In the genomic region with DNA sequence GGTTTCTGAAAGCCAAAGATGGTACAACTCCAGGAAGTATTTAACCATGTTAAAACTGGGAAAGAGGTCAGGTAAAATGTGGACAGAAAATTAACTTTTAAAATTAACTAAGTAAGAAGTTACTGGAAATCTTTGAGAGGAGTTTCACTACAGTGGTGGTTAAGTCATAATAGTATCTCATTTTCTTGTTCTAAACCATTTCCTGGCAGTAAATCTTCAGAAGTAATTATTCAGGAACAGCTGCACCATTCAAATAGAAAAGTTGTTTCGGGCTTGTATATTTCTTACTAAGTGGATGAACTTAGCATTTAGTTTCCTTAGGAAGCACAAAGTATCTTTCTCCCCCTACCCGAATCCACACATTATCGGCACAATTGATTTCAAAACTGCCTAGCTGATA, we compare ENCODE assay signal across 24 cellular contexts. TPM values are rescaled to one million over a fixed set of nuclear protein-coding genes. Genes with fewer than 3 reads are reported as not detected.
A peak's percentile ranks its signal among the peaks of the same experiment; 100 is the strongest.
DNase-seq lines count a peak whose midpoint lies in the region; ATAC-seq, FAIRE-seq and TF ChIP-seq lines count a peak whose summit lies in the region.
"Had no signal": no experiment of that assay in that cellular context is flagged by ENCODE, and none has a peak within 500 bp of the region (broad histone marks: within the 10 kb centered on the region; RNA-seq: fewer than 3 reads in every experiment).

No MANE protein-coding gene starts in this region.

- no peaks in the 10 kb centered on the region for H3K4me1 ChIP-seq in GM12878 (ENCODE audit: control insufficient read depth, insufficient read depth, low read length)
- H3K4me1 ChIP-seq: A549, BE2C, Peyer's patch had no signal

- RAD21 ChIA-PET in GM12878 (lab: Charles Lee; ENCODE audit: unreplicated experiment), result no interaction called here

- POLR2A ChIA-PET in activated CD8-positive, alpha-beta T cell treated with anti-CD3 and anti-CD28 coated beads for 36 hours (lab: Charles Lee), result no interaction called here
- POLR2A ChIA-PET in activated CD8-positive, alpha-beta T cell treated with anti-CD3 and anti-CD28 coated beads, Interleukin-2, amount 10 ng/mL, durations not matched to agents 7 days and 5 days (lab: Charles Lee), result no interaction called here
- POLR2A ChIA-PET in GM12878 (lab: Charles Lee), result interaction anchor here (0.8 kb wide), 1 partner anchor 436 kb away, joined by 3 read pairs; the partner anchor contains the start of gene TMEM209
- POLR2A ChIA-PET in naive thymus-derived CD8-positive, alpha-beta T cell (lab: Charles Lee), result interaction anchor here (0.7 kb wide), 2 partner anchors 17 to 29 kb away, joined by 3 to 5 read pairs; no protein-coding TSS in a partner anchor

- intact Hi-C loops in activated CD8-positive, alpha-beta T cell treated with anti-CD3 and anti-CD28 coated beads for 36 hours (cut with micrococcal nuclease), result no loop called here
- intact Hi-C loops in natural killer cell (cut with micrococcal nuclease), result no loop called here
- intact Hi-C loops in GM12878 (cut with micrococcal nuclease; ENCODE audit: unreplicated experiment), result no loop called here

- H3K9ac ChIP-seq in GM12878 (ENCODE audit: control insufficient read depth, insufficient read depth, low read length), result no peak overlapping the region

- ATAC-seq in activated CD8-positive, alpha-beta T cell treated with anti-CD3 and anti-CD28 coated beads for 36 hours, result no peak
- no peak for ATAC-seq in activated CD8-positive, alpha-beta T cell treated with anti-CD3 and anti-CD28 coated beads, Interleukin-2, amount 10 ng/mL, durations not matched to agents 7 days and 5 days
- ATAC-seq in natural killer cell treated with Interleukin-12 subunit alpha and Interleukin-12 subunit beta and Interleukin-15 and Interleukin-18, amount 100 ng/mL, for 72 hours, result peak in 1 of 2 donors; percentile 59
- ATAC-seq in natural killer cell (no peak), GM12878 (no peak)
- ATAC-seq in naive thymus-derived CD8-positive, alpha-beta T cell, result no peak
- ATAC-seq: A549 had no signal

- no TSS peak for BruUV-seq in GM12878 (replicated peaks; lab: Mats Ljungman, UMichigan)

- H3K9me3 ChIP-seq in GM12878 (replicated peaks; ENCODE audit: control insufficient read depth, insufficient read depth, low read length), result no peaks in the 10 kb centered on the region; the same call in 2 of the 3 replicates
- H3K9me3 ChIP-seq: BE2C, Peyer's patch had no signal

- DNase-seq in activated CD8-positive, alpha-beta T cell treated with anti-CD3 and anti-CD28 coated beads for 36 hours, result no peak
- no peak for DNase-seq in activated CD8-positive, alpha-beta T cell treated with anti-CD3 and anti-CD28 coated beads, Interleukin-2, amount 10 ng/mL, durations not matched to agents 7 days and 5 days
- DNase-seq in natural killer cell treated with Interleukin-12 subunit alpha and Interleukin-12 subunit beta and Interleukin-15 and Interleukin-18, amount 100 ng/mL, for 72 hours (ENCODE audit: low spot score), result no peak
- no peak for DNase-seq in natural killer cell
- DNase-seq in GM12878 (ENCODE audit: low read depth, low spot score), result no peak
- DNase-seq in naive thymus-derived CD8-positive, alpha-beta T cell, result no peak
- no peak for DNase-seq in NCI-H128 (lab: John Stamatoyannopoulos, UW; ENCODE audit: unreplicated experiment)
- DNase-seq: BE2C, DMS53, GDM1, GOT3, HCEC 1CT, Kasumi-1, MG63, NCI-H1417 treated with DMSO at 0.1 percent for 48 hours, NCI-H187, NCI-H2107, NCI-H2227 treated with DMSO at 0.1 percent for 48 hours, NCI-H510A treated with DMSO at 0.1 percent for 48 hours, NCI-H748 treated with DMSO at 0.1 percent for 48 hours, Peyer's patch had no signal

- no peak for FAIRE-seq in GM12878 (lab: Jason Lieb, UNC)
- FAIRE-seq: A549, D721Med had no signal

- 36% methylated on average over 3 of the region's 3 CpGs for WGBS in GM12878 (ENCODE audit: insufficient coverage, insufficient replicate concordance, low lambda C conversion rate, missing lambda C conversion rate)

- peaks cover 34% of the 10 kb centered on the region for H3K36me3 Mint-ChIP-seq in activated CD8-positive, alpha-beta T cell treated with anti-CD3 and anti-CD28 coated beads for 36 hours (ENCODE audit: low read depth)
- H3K36me3 Mint-ChIP-seq in activated CD8-positive, alpha-beta T cell treated with anti-CD3 and anti-CD28 coated beads, Interleukin-2, amount 10 ng/mL, durations not matched to agents 7 days and 5 days (ENCODE audit: low read depth), result peaks cover 16% of the 10 kb centered on the region
- peaks cover 31% of the 10 kb centered on the region for H3K36me3 Mint-ChIP-seq in natural killer cell treated with Interleukin-12 subunit alpha and Interleukin-12 subunit beta and Interleukin-15 and Interleukin-18, amount 100 ng/mL, for 72 hours
- H3K36me3 Mint-ChIP-seq in natural killer cell, result peaks cover 18% of the 10 kb centered on the region
- H3K36me3 Mint-ChIP-seq in naive thymus-derived CD8-positive, alpha-beta T cell, result peaks cover 32 to 59% (median 35%) of the 10 kb centered on the region in 3 donors

- H4K20me1 ChIP-seq in GM12878 (ENCODE audit: control insufficient read depth, insufficient read depth), result no peaks in the 10 kb centered on the region

- no peak overlapping the region for H2AFZ ChIP-seq in GM12878 (ENCODE audit: control insufficient read depth, low read depth, low read length)

- peaks cover 5% of the 10 kb centered on the region for H3K9me3 Mint-ChIP-seq in activated CD8-positive, alpha-beta T cell treated with anti-CD3 and anti-CD28 coated beads for 36 hours
- H3K9me3 Mint-ChIP-seq in activated CD8-positive, alpha-beta T cell treated with anti-CD3 and anti-CD28 coated beads, Interleukin-2, amount 10 ng/mL, durations not matched to agents 7 days and 5 days (ENCODE audit: insufficient read depth), result peaks cover 4% of the 10 kb centered on the region
- H3K9me3 Mint-ChIP-seq in natural killer cell treated with Interleukin-12 subunit alpha and Interleukin-12 subunit beta and Interleukin-15 and Interleukin-18, amount 100 ng/mL, for 72 hours, result peaks cover 9% of the 10 kb centered on the region
- H3K9me3 Mint-ChIP-seq in natural killer cell, result peaks cover 3 to 7% of the 10 kb centered on the region in 2 donors
- H3K9me3 Mint-ChIP-seq in naive thymus-derived CD8-positive, alpha-beta T cell, result peaks cover 0 to 17% (median 8%) of the 10 kb centered on the region in 9 donors

- CTCF ChIA-PET in activated CD8-positive, alpha-beta T cell treated with anti-CD3 and anti-CD28 coated beads for 36 hours (lab: Charles Lee), result no interaction called here
- CTCF ChIA-PET in activated CD8-positive, alpha-beta T cell treated with anti-CD3 and anti-CD28 coated beads, Interleukin-2, amount 10 ng/mL, durations not matched to agents 7 days and 5 days (lab: Charles Lee), result interaction anchor here (1.2 kb wide), 1 partner anchor 21 kb away, joined by 3 read pairs; no protein-coding TSS in a partner anchor
- CTCF ChIA-PET in GM12878 (lab: Yijun Ruan, JAX), result interaction anchor here (0.6 kb wide), 1 partner anchor 211 kb away, joined by 4 read pairs; no protein-coding TSS in a partner anchor

- no peaks in the 10 kb centered on the region for H3K27me3 Mint-ChIP-seq in activated CD8-positive, alpha-beta T cell treated with anti-CD3 and anti-CD28 coated beads for 36 hours
- no peaks in the 10 kb centered on the region for H3K27me3 Mint-ChIP-seq in activated CD8-positive, alpha-beta T cell treated with anti-CD3 and anti-CD28 coated beads, Interleukin-2, amount 10 ng/mL, durations not matched to agents 7 days and 5 days (ENCODE audit: low read depth)
- no peaks in the 10 kb centered on the region for H3K27me3 Mint-ChIP-seq in natural killer cell treated with Interleukin-12 subunit alpha and Interleukin-12 subunit beta and Interleukin-15 and Interleukin-18, amount 100 ng/mL, for 72 hours
- H3K27me3 Mint-ChIP-seq in natural killer cell (ENCODE audit: low read depth in 2 of 2), result no peaks in the 10 kb centered on the region
- no peaks in the 10 kb centered on the region for H3K27me3 Mint-ChIP-seq in naive thymus-derived CD8-positive, alpha-beta T cell

- TF ChIP-seq EP300 in GM12878 (IDR thresholded peaks at IDR 0.05; ENCODE audit: borderline replicate concordance in 1 of 2, control insufficient read depth in 1 of 2, low read depth in 2 of 2, low read length in 2 of 2), result no peak

- peak overlapping the region; percentile 50 for H3K27ac Mint-ChIP-seq in activated CD8-positive, alpha-beta T cell treated with anti-CD3 and anti-CD28 coated beads for 36 hours
- no peak overlapping the region for H3K27ac Mint-ChIP-seq in activated CD8-positive, alpha-beta T cell treated with anti-CD3 and anti-CD28 coated beads, Interleukin-2, amount 10 ng/mL, durations not matched to agents 7 days and 5 days
- H3K27ac Mint-ChIP-seq in natural killer cell treated with Interleukin-12 subunit alpha and Interleukin-12 subunit beta and Interleukin-15 and Interleukin-18, amount 100 ng/mL, for 72 hours, result peak overlapping the region in 1 of 2 donors; percentile 57
- H3K27ac Mint-ChIP-seq in natural killer cell, result no peak overlapping the region
- no peak overlapping the region for H3K27ac Mint-ChIP-seq in naive thymus-derived CD8-positive, alpha-beta T cell

- in situ Hi-C loops in GM12878 (cut with MboI), result no loop called here

- no peak overlapping the region for H3K27ac ChIP-seq in GM12878 (ENCODE audit: control insufficient read depth, insufficient read depth)
- H3K27ac ChIP-seq: A549, Peyer's patch had no signal

- TF ChIP-seq RAD21 in GM12878 (IDR thresholded peaks at IDR 0.05; ENCODE audit: insufficient read depth, low read depth, low read length), result no peak

- H3K4me1 Mint-ChIP-seq in activated CD8-positive, alpha-beta T cell treated with anti-CD3 and anti-CD28 coated beads for 36 hours (ENCODE audit: low read depth), result peaks cover 13% of the 10 kb centered on the region
- peaks cover 14% of the 10 kb centered on the region for H3K4me1 Mint-ChIP-seq in activated CD8-positive, alpha-beta T cell treated with anti-CD3 and anti-CD28 coated beads, Interleukin-2, amount 10 ng/mL, durations not matched to agents 7 days and 5 days (ENCODE audit: low read depth)
- H3K4me1 Mint-ChIP-seq in natural killer cell treated with Interleukin-12 subunit alpha and Interleukin-12 subunit beta and Interleukin-15 and Interleukin-18, amount 100 ng/mL, for 72 hours (ENCODE audit: low read depth in 2 of 2), result peaks cover 3 to 13% of the 10 kb centered on the region in 2 donors
- no peaks in the 10 kb centered on the region for H3K4me1 Mint-ChIP-seq in natural killer cell
- no peaks in the 10 kb centered on the region for H3K4me1 Mint-ChIP-seq in naive thymus-derived CD8-positive, alpha-beta T cell

- H3K36me3 ChIP-seq in GM12878 (ENCODE audit: control insufficient read depth in 2 of 2, insufficient read depth in 2 of 2, low read length in 1 of 2), result no peaks in the 10 kb centered on the region; a peak in 1 of 4 replicates
- H3K36me3 ChIP-seq: BE2C, MG63, Peyer's patch had no signal

- no peak for TF ChIP-seq POLR2A in GM12878 (IDR thresholded peaks at IDR 0.05; ENCODE audit: low read depth, low read length)

- no peaks in the 10 kb centered on the region for H3K27me3 ChIP-seq in GM12878 (replicated peaks in 1 of 2; ENCODE audit: control insufficient read depth in 2 of 2, insufficient read depth in 2 of 2, low read length in 1 of 2)
- H3K27me3 ChIP-seq: BE2C, MG63, Peyer's patch had no signal

- H3K79me2 ChIP-seq in GM12878 (ENCODE audit: control insufficient read depth, insufficient read depth, low read length), result no peaks in the 10 kb centered on the region

- SMC1A ChIA-PET in GM12878 (lab: Charles Lee; ENCODE audit: uncharacterized antibody, unreplicated experiment), result interaction anchor here (0.6 to 1.3 kb wide), 3 partner anchors 14 to 480 kb away, joined by 3 to 5 read pairs (median 3); no protein-coding TSS in a partner anchor

- no peak overlapping the region for H3K4me3 Mint-ChIP-seq in activated CD8-positive, alpha-beta T cell treated with anti-CD3 and anti-CD28 coated beads for 36 hours
- no peak overlapping the region for H3K4me3 Mint-ChIP-seq in activated CD8-positive, alpha-beta T cell treated with anti-CD3 and anti-CD28 coated beads, Interleukin-2, amount 10 ng/mL, durations not matched to agents 7 days and 5 days
- peak overlapping the region; percentile 58 for H3K4me3 Mint-ChIP-seq in natural killer cell treated with Interleukin-12 subunit alpha and Interleukin-12 subunit beta and Interleukin-15 and Interleukin-18, amount 100 ng/mL, for 72 hours
- H3K4me3 Mint-ChIP-seq in natural killer cell, result no peak overlapping the region
- H3K4me3 Mint-ChIP-seq in naive thymus-derived CD8-positive, alpha-beta T cell, result no peak overlapping the region

- no peak overlapping the region for H3K4me3 ChIP-seq in GM12878
- H3K4me3 ChIP-seq: A549, MG63, Peyer's patch had no signal

- TF ChIP-seq CTCF in activated CD8-positive, alpha-beta T cell treated with anti-CD3 and anti-CD28 coated beads for 36 hours (IDR thresholded peaks at IDR 0.05), result no peak
- TF ChIP-seq CTCF in natural killer cell (IDR thresholded peaks at IDR 0.05), result no peak
- no peak for TF ChIP-seq CTCF in GM12878 (IDR thresholded peaks at IDR 0.05 in 2 of 3, conservative IDR thresholded peaks at IDR 0.05 in 1 of 3; ENCODE audit: control insufficient read depth in 2 of 3, extremely low read depth in 1 of 3, insufficient read depth in 1 of 3, low read depth in 3 of 3, low read length in 3 of 3)

- no peak overlapping the region for H3K4me2 ChIP-seq in GM12878 (ENCODE audit: control insufficient read depth, insufficient read depth)
- H3K4me2 ChIP-seq: A549 had no signal

RNA-seq across cellular contexts. Expression of gene COPG2, which starts 27.1 kb away (rescaled TPM):
- total RNA-seq in activated CD8-positive, alpha-beta T cell treated with anti-CD3 and anti-CD28 coated beads for 36 hours, result 10 to 100 TPM; 23.8 to 25.1 TPM
- 10 to 100 TPM; 14.1 to 14.6 TPM for total RNA-seq in activated CD8-positive, alpha-beta T cell treated with anti-CD3 and anti-CD28 coated beads, Interleukin-2, amount 10 ng/mL, durations not matched to agents 7 days and 5 days
- 10 to 100 TPM; 10.3 to 11.3 TPM for total RNA-seq in natural killer cell treated with Interleukin-12 subunit alpha and Interleukin-12 subunit beta and Interleukin-15 and Interleukin-18, amount 100 ng/mL, for 72 hours
- total RNA-seq in natural killer cell (1 to 10 TPM; 6.6 to 9.1 (median 8.9) TPM), GM12878 (2014; rRNA removed) (17.7 and 20.7 TPM in 2 replicates), GM12878 (2014; rRNA removed; fragmentation: Illumina TruSeq; extraction: Trizol) (15.7 and 16.6 TPM in 2 replicates), GM12878 (2021) (23.8 and 25.2 TPM in 2 replicates)
- 24.2 and 25.2 TPM in 2 replicates for total RNA-seq in GM12878 (2013; cell fraction: nucleolus; rRNA removed)
- 16.3 TPM for polyA plus RNA-seq in GM12878 (2011; ENCODE audit: low read depth)
- polyA plus RNA-seq in GM12878 (2011; rRNA removed) (37.8 and 47.4 TPM in 2 replicates), GM12878 (2014; fragmentation: Illumina TruSeq; extraction: Trizol) (29.6 and 38.4 TPM in 2 replicates), GM12878 (2014; fragmentation: Nextera tagmentation; extraction: Ambion mirVana) (1 to 10 TPM; 3.4 to 3.9 TPM), GM12878 (2014; rRNA removed) (16.8 and 21.3 TPM in 2 replicates), GM12878 (2016; fragmentation: Nextera tagmentation; extraction: Ambion mirVana) (1 to 10 TPM; 4.0 to 4.2 TPM)
- 23.8 and 32.5 TPM in 2 replicates for polyA plus RNA-seq in GM12878 (2011; cell fraction: cytosol; rRNA removed)
- polyA plus RNA-seq in GM12878 (2011; cell fraction: nucleus; rRNA removed), result 11.5 and 14.1 TPM in 2 replicates
- polyA plus RNA-seq in GM12878 (2012), result 13.5 and 17.7 TPM in 2 replicates
- 52.4 and 65.5 TPM in 2 replicates for polyA minus RNA-seq in GM12878 (2011; rRNA and poly(A)+ RNA removed)
- polyA minus RNA-seq in GM12878 (2011; cell fraction: cytosol; rRNA and poly(A)+ RNA removed), result 16.7 and 17.6 TPM in 2 replicates
- 10.0 and 10.9 TPM in 2 replicates for polyA minus RNA-seq in GM12878 (2011; cell fraction: nucleus; rRNA and poly(A)+ RNA removed)
- 10 to 100 TPM; 11.5 to 11.9 TPM for total RNA-seq in naive thymus-derived CD8-positive, alpha-beta T cell
- 1 to 10 TPM; 1.9 to 6.5 (median 3.0) TPM for polyA plus RNA-seq in naive thymus-derived CD8-positive, alpha-beta T cell

RNA-seq across cellular contexts. Expression of gene TSGA13, which starts 44.8 kb away (rescaled TPM):
- not detected for total RNA-seq in activated CD8-positive, alpha-beta T cell treated with anti-CD3 and anti-CD28 coated beads for 36 hours
- not detected for total RNA-seq in activated CD8-positive, alpha-beta T cell treated with anti-CD3 and anti-CD28 coated beads, Interleukin-2, amount 10 ng/mL, durations not matched to agents 7 days and 5 days
- not detected for total RNA-seq in natural killer cell treated with Interleukin-12 subunit alpha and Interleukin-12 subunit beta and Interleukin-15 and Interleukin-18, amount 100 ng/mL, for 72 hours
- total RNA-seq in natural killer cell (not detected), GM12878 (2014; rRNA removed) (not detected in 2 replicates), GM12878 (2014; rRNA removed; fragmentation: Illumina TruSeq; extraction: Trizol) (not detected in 2 replicates), GM12878 (2021) (not detected in 2 replicates)
- total RNA-seq in GM12878 (2013; cell fraction: nucleolus; rRNA removed), result not detected in 2 replicates
- polyA plus RNA-seq in GM12878 (2011; ENCODE audit: low read depth), result not detected
- polyA plus RNA-seq in GM12878 (2011; rRNA removed) (not detected in 2 replicates), GM12878 (2014; fragmentation: Illumina TruSeq; extraction: Trizol) (not detected in 2 replicates), GM12878 (2014; fragmentation: Nextera tagmentation; extraction: Ambion mirVana) (not detected), GM12878 (2014; rRNA removed) (not detected in 2 replicates), GM12878 (2016; fragmentation: Nextera tagmentation; extraction: Ambion mirVana) (not detected)
- not detected in 2 replicates for polyA plus RNA-seq in GM12878 (2011; cell fraction: cytosol; rRNA removed)
- not detected in 2 replicates for polyA plus RNA-seq in GM12878 (2011; cell fraction: nucleus; rRNA removed)
- polyA plus RNA-seq in GM12878 (2012), result not detected in 2 replicates
- not detected in 2 replicates for polyA minus RNA-seq in GM12878 (2011; rRNA and poly(A)+ RNA removed)
- not detected in 2 replicates for polyA minus RNA-seq in GM12878 (2011; cell fraction: cytosol; rRNA and poly(A)+ RNA removed)
- polyA minus RNA-seq in GM12878 (2011; cell fraction: nucleus; rRNA and poly(A)+ RNA removed), result not detected in 2 replicates
- not detected for total RNA-seq in naive thymus-derived CD8-positive, alpha-beta T cell
- not detected for polyA plus RNA-seq in naive thymus-derived CD8-positive, alpha-beta T cell
- total RNA-seq: OCI-LY7, Peyer's patch had no signal
- polyA plus RNA-seq: A549 had no signal

Comparison
In these comparisons a context has a peak if more than half of its experiments do, and no peak if none do; other contexts are left out.
1. POLR2A ChIA-PET loops: an anchor here in GM12878 (0.8 kb wide) and naive thymus-derived CD8-positive, alpha-beta T cell (0.7 kb wide); none called in activated CD8-positive, alpha-beta T cell treated with anti-CD3 and anti-CD28 coated beads for 36 hours and activated CD8-positive, alpha-beta T cell treated with anti-CD3 and anti-CD28 coated beads, Interleukin-2, amount 10 ng/mL, durations not matched to agents 7 days and 5 days.